ENCODE assay signal across 18 cellular contexts in genomic region chr2:86032861-86033595, GRCh38.
DNase-seq lines count a peak whose midpoint lies in the region; ATAC-seq and TF ChIP-seq lines count a peak whose summit lies in the region.
"Had no signal": no experiment of that assay in that cellular context is flagged by ENCODE, and none has a peak within 500 bp of the region (broad histone marks: within the 10 kb centered on the region; RNA-seq: fewer than 3 reads in every experiment).

No MANE protein-coding gene starts in this region.

- H3K27ac ChIP-seq in CD4-positive, alpha-beta T cell (ENCODE audit: low read depth, low read length): peak overlapping the region; percentile 88
- H3K27ac ChIP-seq in effector memory CD4-positive, alpha-beta T cell (ENCODE audit: insufficient read depth, low read length, poor library complexity, severe bottlenecking): no peak overlapping the region
- no peak overlapping the region for H3K27ac ChIP-seq in brain microvascular endothelial cell
- H3K27ac ChIP-seq: esophagus muscularis mucosa, transverse colon had no signal

- H3K9me3 Mint-ChIP-seq in activated CD4-positive, alpha-beta T cell treated with anti-CD3 and anti-CD28 coated beads, Interleukin-2, amount 10 ng/mL, durations not matched to agents 24 days and 14 days: no peaks in the 10 kb centered on the region
- H3K9me3 Mint-ChIP-seq in CD4-positive, alpha-beta T cell: no peaks in the 10 kb centered on the region
- no peaks in the 10 kb centered on the region for H3K9me3 Mint-ChIP-seq in activated CD8-positive, alpha-beta T cell treated with anti-CD3 and anti-CD28 coated beads, Interleukin-2, amount 10 ng/mL, durations not matched to agents 7 days and 5 days (ENCODE audit: insufficient read depth)
- H3K9me3 Mint-ChIP-seq in neural crest cell: no peaks in the 10 kb centered on the region
- H3K9me3 Mint-ChIP-seq: nephron had no signal

- TF ChIP-seq CTCF in CD4-positive, alpha-beta T cell (IDR thresholded peaks at IDR 0.05): no peak
- TF ChIP-seq CTCF in neural crest cell (conservative IDR thresholded peaks at IDR 0.05) (no peak), brain microvascular endothelial cell (IDR thresholded peaks at IDR 0.05; ENCODE audit: low read depth, low read length, missing control alignments) (no peak)

- no peak overlapping the region for H3K4me3 ChIP-seq in effector memory CD4-positive, alpha-beta T cell (ENCODE audit: insufficient read depth, low read depth, low read length, poor library complexity, severe bottlenecking)
- no peak overlapping the region for H3K4me3 ChIP-seq in brain microvascular endothelial cell (ENCODE audit: low read depth, low read length)
- H3K4me3 ChIP-seq: esophagus muscularis mucosa, lung, transverse colon had no signal

- no peaks in the 10 kb centered on the region for H3K27me3 ChIP-seq in CD4-positive, alpha-beta T cell (ENCODE audit: control insufficient read depth, insufficient read depth, low read length)
- no peaks in the 10 kb centered on the region for H3K27me3 ChIP-seq in effector memory CD4-positive, alpha-beta T cell (replicated peaks; ENCODE audit: control insufficient read depth, insufficient read depth, low read length, poor library complexity, severe bottlenecking)
- H3K27me3 ChIP-seq in brain microvascular endothelial cell (replicated peaks): no peaks in the 10 kb centered on the region
- H3K27me3 ChIP-seq: esophagus muscularis mucosa, transverse colon had no signal

- ATAC-seq in CD4-positive, alpha-beta T cell (ENCODE audit: poor library complexity): no peak
- ATAC-seq in activated CD8-positive, alpha-beta T cell treated with anti-CD3 and anti-CD28 coated beads, Interleukin-2, amount 10 ng/mL, durations not matched to agents 7 days and 5 days: no peak
- no peak for ATAC-seq in HG03565 (IDR thresholded peaks at IDR 0.05; ENCODE audit: unreplicated experiment)
- ATAC-seq: Panc1 had no signal

- intact Hi-C loops in activated CD4-positive, alpha-beta T cell treated with anti-CD3 and anti-CD28 coated beads, Interleukin-2, amount 10 ng/mL, durations not matched to agents 24 days and 14 days (cut with micrococcal nuclease): no loop called here
- intact Hi-C loops in CD4-positive, alpha-beta T cell (cut with DNase I, micrococcal nuclease): no loop called here

- DNase-seq in activated CD4-positive, alpha-beta T cell treated with anti-CD3 and anti-CD28 coated beads, Interleukin-2, amount 10 ng/mL, durations not matched to agents 24 days and 14 days: no peak
- DNase-seq in activated CD4-positive, alpha-beta T cell treated with anti-CD3 and anti-CD28 coated beads, Interleukin-2, amount 50 U/mL, for 4 hours: no peak
- DNase-seq in CD4-positive, alpha-beta T cell: no peak
- no peak for DNase-seq in activated CD8-positive, alpha-beta T cell treated with anti-CD3 and anti-CD28 coated beads, Interleukin-2, amount 10 ng/mL, durations not matched to agents 7 days and 5 days
- DNase-seq in neural crest cell (ENCODE audit: low read depth, low spot score) (no peak), brain microvascular endothelial cell (no peak)
- DNase-seq in effector memory CD4-positive, alpha-beta T cell: no peak
- DNase-seq: Kasumi-1, NCI-H1105 treated with DMSO at 0.1 percent for 48 hours, NCI-H2171, NCI-H82, SK-N-SH, transverse colon had no signal

- H3K36me3 Mint-ChIP-seq in activated CD4-positive, alpha-beta T cell treated with anti-CD3 and anti-CD28 coated beads, Interleukin-2, amount 10 ng/mL, durations not matched to agents 24 days and 14 days (ENCODE audit: low read depth): peaks cover 76% of the 10 kb centered on the region
- H3K36me3 Mint-ChIP-seq in CD4-positive, alpha-beta T cell (ENCODE audit: low read depth): peaks cover 69% of the 10 kb centered on the region
- H3K36me3 Mint-ChIP-seq in activated CD8-positive, alpha-beta T cell treated with anti-CD3 and anti-CD28 coated beads, Interleukin-2, amount 10 ng/mL, durations not matched to agents 7 days and 5 days (ENCODE audit: low read depth): peaks cover 82% of the 10 kb centered on the region
- H3K36me3 Mint-ChIP-seq in neural crest cell (ENCODE audit: low read depth): peaks cover 11% of the 10 kb centered on the region

- CTCF ChIA-PET in CD4-positive, alpha-beta T cell (lab: Charles Lee): no interaction called here
- CTCF ChIA-PET in activated CD8-positive, alpha-beta T cell treated with anti-CD3 and anti-CD28 coated beads, Interleukin-2, amount 10 ng/mL, durations not matched to agents 7 days and 5 days (lab: Charles Lee): interaction anchor here (6.6 kb wide), 1 partner anchor 45 kb away, joined by 88 read pairs; no protein-coding TSS in a partner anchor

- H3K27ac Mint-ChIP-seq in activated CD4-positive, alpha-beta T cell treated with anti-CD3 and anti-CD28 coated beads, Interleukin-2, amount 10 ng/mL, durations not matched to agents 24 days and 14 days: peak overlapping the region; percentile 12
- H3K27ac Mint-ChIP-seq in CD4-positive, alpha-beta T cell: peak overlapping the region; percentile 97
- peak overlapping the region; percentile 60 for H3K27ac Mint-ChIP-seq in activated CD8-positive, alpha-beta T cell treated with anti-CD3 and anti-CD28 coated beads, Interleukin-2, amount 10 ng/mL, durations not matched to agents 7 days and 5 days
- peak overlapping the region; percentile 67 for H3K27ac Mint-ChIP-seq in neural crest cell (ENCODE audit: unreplicated experiment)

- no peaks in the 10 kb centered on the region for H3K9me3 ChIP-seq in CD4-positive, alpha-beta T cell (ENCODE audit: control insufficient read depth, low read length)
- no peaks in the 10 kb centered on the region for H3K9me3 ChIP-seq in effector memory CD4-positive, alpha-beta T cell (ENCODE audit: control insufficient read depth, low read length)
- H3K9me3 ChIP-seq: esophagus muscularis mucosa, SK-N-SH, transverse colon had no signal

- peaks cover 41% of the 10 kb centered on the region for H3K4me1 ChIP-seq in effector memory CD4-positive, alpha-beta T cell (ENCODE audit: control insufficient read depth, insufficient read depth, low read length, poor library complexity, severe bottlenecking)

- POLR2A ChIA-PET in CD4-positive, alpha-beta T cell (lab: Charles Lee): no interaction called here
- POLR2A ChIA-PET in activated CD8-positive, alpha-beta T cell treated with anti-CD3 and anti-CD28 coated beads, Interleukin-2, amount 10 ng/mL, durations not matched to agents 7 days and 5 days (lab: Charles Lee): no interaction called here

- no peak overlapping the region for H3K4me3 Mint-ChIP-seq in activated CD4-positive, alpha-beta T cell treated with anti-CD3 and anti-CD28 coated beads, Interleukin-2, amount 10 ng/mL, durations not matched to agents 24 days and 14 days
- no peak overlapping the region for H3K4me3 Mint-ChIP-seq in CD4-positive, alpha-beta T cell
- no peak overlapping the region for H3K4me3 Mint-ChIP-seq in activated CD8-positive, alpha-beta T cell treated with anti-CD3 and anti-CD28 coated beads, Interleukin-2, amount 10 ng/mL, durations not matched to agents 7 days and 5 days
- H3K4me3 Mint-ChIP-seq in neural crest cell: no peak overlapping the region
- H3K4me3 Mint-ChIP-seq: nephron had no signal

- peaks cover 35% of the 10 kb centered on the region for H3K4me1 Mint-ChIP-seq in activated CD4-positive, alpha-beta T cell treated with anti-CD3 and anti-CD28 coated beads, Interleukin-2, amount 10 ng/mL, durations not matched to agents 24 days and 14 days
- peaks cover 41% of the 10 kb centered on the region for H3K4me1 Mint-ChIP-seq in CD4-positive, alpha-beta T cell (ENCODE audit: low read depth)
- peaks cover 58% of the 10 kb centered on the region for H3K4me1 Mint-ChIP-seq in activated CD8-positive, alpha-beta T cell treated with anti-CD3 and anti-CD28 coated beads, Interleukin-2, amount 10 ng/mL, durations not matched to agents 7 days and 5 days (ENCODE audit: low read depth)
- H3K4me1 Mint-ChIP-seq in neural crest cell: peaks cover 21% of the 10 kb centered on the region

- peaks cover 47% of the 10 kb centered on the region for H3K36me3 ChIP-seq in effector memory CD4-positive, alpha-beta T cell (ENCODE audit: control insufficient read depth, insufficient read depth, low read length)
- peaks cover 68% of the 10 kb centered on the region for H3K36me3 ChIP-seq in brain microvascular endothelial cell (replicated peaks)

- no peaks in the 10 kb centered on the region for H3K27me3 Mint-ChIP-seq in activated CD4-positive, alpha-beta T cell treated with anti-CD3 and anti-CD28 coated beads, Interleukin-2, amount 10 ng/mL, durations not matched to agents 24 days and 14 days
- no peaks in the 10 kb centered on the region for H3K27me3 Mint-ChIP-seq in CD4-positive, alpha-beta T cell
- H3K27me3 Mint-ChIP-seq in activated CD8-positive, alpha-beta T cell treated with anti-CD3 and anti-CD28 coated beads, Interleukin-2, amount 10 ng/mL, durations not matched to agents 7 days and 5 days (ENCODE audit: low read depth): no peaks in the 10 kb centered on the region
- H3K27me3 Mint-ChIP-seq in neural crest cell (ENCODE audit: low read depth): no peaks in the 10 kb centered on the region

- in situ Hi-C loops in brain microvascular endothelial cell (cut with HindIII; ENCODE audit: low pct_ligation_motif_present, low sequenced_read_pairs): no loop called here

Comparison
In these comparisons a context has a peak if more than half of its experiments do, and no peak if none do; other contexts are left out.
1. H3K27ac Mint-ChIP-seq: peak in every context shown above with its lines; median percentile 97 in CD4-positive, alpha-beta T cell; 67 in neural crest cell; 60 in activated CD8-positive, alpha-beta T cell treated with anti-CD3 and anti-CD28 coated beads, Interleukin-2, amount 10 ng/mL, durations not matched to agents 7 days and 5 days; 12 in activated CD4-positive, alpha-beta T cell treated with anti-CD3 and anti-CD28 coated beads, Interleukin-2, amount 10 ng/mL, durations not matched to agents 24 days and 14 days.